ENCODE assay signal across 22 cellular contexts in the genomic region with DNA sequence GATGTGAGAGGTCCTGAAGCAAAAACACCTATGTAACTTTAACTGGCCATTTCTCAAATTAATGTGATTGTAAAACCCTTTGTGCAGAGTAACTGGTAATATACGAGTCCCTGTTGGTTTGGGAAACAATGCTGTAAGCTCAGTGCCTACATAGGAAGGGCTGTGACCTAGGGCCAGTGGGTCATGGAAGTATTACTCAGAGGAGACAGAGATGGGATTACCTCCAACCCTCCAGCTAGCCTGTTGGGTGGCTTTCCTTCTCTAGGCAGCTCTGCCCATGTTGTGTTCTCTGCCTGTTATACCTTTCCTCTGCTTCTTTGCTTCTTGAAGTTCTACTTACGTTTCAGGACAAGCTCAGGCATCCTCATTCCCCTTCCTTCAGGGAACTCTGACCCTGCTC.
"Had no signal": no experiment of that assay in that cellular context is flagged by ENCODE, and none has a peak within 500 bp of the region (broad histone marks: within the 10 kb centered on the region; RNA-seq: fewer than 3 reads in every experiment).

No MANE protein-coding gene starts in this region.

- H3K79me2 ChIP-seq: hepatocyte had no signal

- H3K27ac ChIP-seq: coronary artery, esophagus squamous epithelium, gastroesophageal sphincter, heart left ventricle, hepatocyte, left lung, pancreas, right lobe of liver, suprapubic skin, transverse colon, vagina had no signal

- H3K4me1 ChIP-seq: gastroesophageal sphincter, heart left ventricle, left lung, pancreas, right lobe of liver, suprapubic skin, transverse colon had no signal

- H3K4me2 ChIP-seq: hepatocyte had no signal

- H3K36me3 Mint-ChIP-seq: naive thymus-derived CD8-positive, alpha-beta T cell had no signal

- ATAC-seq: gastroesophageal sphincter; heart left ventricle; left cardiac atrium; left lung; naive thymus-derived CD8-positive, alpha-beta T cell; pancreas; right lobe of liver; stimulated activated naive CD8-positive, alpha-beta T cell treated with anti-CD3 and anti-CD28 coated beads, Interleukin-15, amount 100 ng/mL, for 72 hours had no signal

- H3K4me3 ChIP-seq: coronary artery, esophagus squamous epithelium, gastroesophageal sphincter, heart left ventricle, hepatocyte, left lung, pancreas, right lobe of liver, suprapubic skin, transverse colon, vagina had no signal

- H3K9me3 Mint-ChIP-seq: stimulated activated naive CD8-positive, alpha-beta T cell treated with anti-CD3 and anti-CD28 coated beads, Interleukin-15, amount 100 ng/mL, for 72 hours had no signal

- DNase-seq: dermis blood vessel endothelial cell; effector memory CD4-positive, alpha-beta T cell; esophagus squamous epithelium; heart left ventricle; left cardiac atrium; left lung; naive thymus-derived CD8-positive, alpha-beta T cell; occipital lobe; pancreas; retina; right lobe of liver; small intestine; stimulated activated CD4-positive, alpha-beta T cell treated with anti-CD3 and anti-CD28 coated beads, Interleukin-15, amount 100 ng/mL, for 24 hours; stimulated activated CD4-positive, alpha-beta T cell treated with anti-CD3 and anti-CD28 coated beads, Interleukin-2, amount 100 ng/mL, for 48 hours; stimulated activated naive CD4-positive, alpha-beta T cell; stimulated activated naive CD8-positive, alpha-beta T cell treated with anti-CD3 and anti-CD28 coated beads, Interleukin-15, amount 100 ng/mL, for 72 hours; transverse colon had no signal

- H3K36me3 ChIP-seq: esophagus squamous epithelium, left lung, right lobe of liver, suprapubic skin, transverse colon, vagina had no signal

- H3K9me3 ChIP-seq: esophagus squamous epithelium, gastroesophageal sphincter, heart left ventricle, left lung, pancreas, right lobe of liver, suprapubic skin, transverse colon, vagina had no signal

- H3K27ac Mint-ChIP-seq: naive thymus-derived CD8-positive, alpha-beta T cell; stimulated activated naive CD8-positive, alpha-beta T cell treated with anti-CD3 and anti-CD28 coated beads, Interleukin-15, amount 100 ng/mL, for 72 hours had no signal

- H3K27me3 ChIP-seq: esophagus squamous epithelium, gastroesophageal sphincter, heart left ventricle, hepatocyte, left lung, pancreas, right lobe of liver, suprapubic skin, transverse colon, vagina had no signal

- H3K4me1 Mint-ChIP-seq: stimulated activated naive CD8-positive, alpha-beta T cell treated with anti-CD3 and anti-CD28 coated beads, Interleukin-15, amount 100 ng/mL, for 72 hours had no signal

- H2AFZ ChIP-seq: hepatocyte had no signal

- H3K4me3 Mint-ChIP-seq: naive thymus-derived CD8-positive, alpha-beta T cell; stimulated activated naive CD8-positive, alpha-beta T cell treated with anti-CD3 and anti-CD28 coated beads, Interleukin-15, amount 100 ng/mL, for 72 hours had no signal
